In genomic region chr7:99643464-99643863, GRCh38 we compare ENCODE assay signal across 8 cellular contexts. TPM values are rescaled to one million over a fixed set of nuclear protein-coding genes. Genes with fewer than 3 reads are reported as not detected.
"Had no signal": no experiment of that assay in that cellular context is flagged by ENCODE, and none has a peak within 500 bp of the region (broad histone marks: within the 10 kb centered on the region; RNA-seq: fewer than 3 reads in every experiment).

No MANE protein-coding gene starts in this region.

- H3K27ac ChIP-seq: HL-60 had no signal

- DNase-seq: H9, HCEC 1CT had no signal

- H3K4me3 ChIP-seq: GM23338 had no signal

- H3K27me3 Mint-ChIP-seq: IgD-negative memory B cell had no signal

- H3K9me3 Mint-ChIP-seq: GM23338, IgD-negative memory B cell had no signal

- ATAC-seq: GM23338, HepG2 had no signal

- H3K4me3 Mint-ChIP-seq: GM23338, H9, IgD-negative memory B cell had no signal

- H3K27ac Mint-ChIP-seq: GM23338, H9, IgD-negative memory B cell had no signal

RNA-seq across cellular contexts. Expression of gene CYP3A5, which starts 36.3 kb away (rescaled TPM):
- total RNA-seq: GM23338, H1, H9 had no signal

RNA-seq across cellular contexts. Expression of gene TMEM225B, which starts 45.4 kb away (rescaled TPM):
- total RNA-seq: GM23338, H1, H9, HT1080 had no signal
